ENCODE assay signal across 2 cellular contexts in the genomic region with DNA sequence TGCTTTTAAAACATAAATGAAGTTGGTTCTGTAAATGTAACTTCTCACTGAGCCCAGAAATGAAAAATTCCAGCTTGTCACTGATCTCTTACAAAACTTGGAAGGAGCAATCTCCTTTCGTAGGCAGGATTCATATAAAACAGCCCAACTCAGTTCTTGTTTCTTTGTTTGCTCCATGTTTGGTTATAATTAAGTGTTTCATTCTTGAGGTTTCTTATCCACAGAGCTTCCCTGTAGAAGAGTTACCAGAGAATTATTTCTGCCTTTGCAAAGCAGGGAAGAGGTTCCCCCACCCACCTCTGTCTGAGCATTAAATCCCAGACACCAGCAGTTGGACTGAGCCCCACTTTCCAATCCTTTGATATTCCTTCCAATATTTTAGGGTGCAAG.
TF ChIP-seq lines count a peak whose summit lies in the region.

No MANE protein-coding gene starts in this region.

TF ChIP-seq in SK-N-SH, 30 proteins besides CTCF, POLR2A, EP300 and RAD21:
- TF ChIP-seq EZH2phosphoT487 (IDR thresholded peaks at IDR 0.05; ENCODE audit: borderline replicate concordance, low read depth) (no peak), SIN3A (IDR thresholded peaks at IDR 0.05; ENCODE audit: borderline replicate concordance, low read depth, low read length) (no peak), ELF1 (IDR thresholded peaks at IDR 0.05) (no peak), NFIC (IDR thresholded peaks at IDR 0.05; ENCODE audit: borderline replicate concordance) (no peak), POLR2AphosphoS5 (IDR thresholded peaks at IDR 0.05; ENCODE audit: low read depth, low read length) (no peak), FOSL2 (IDR thresholded peaks at IDR 0.05; ENCODE audit: borderline replicate concordance, low read depth) (no peak), YY1 (IDR thresholded peaks at IDR 0.05; ENCODE audit: low read depth) (no peak), GABPA (IDR thresholded peaks at IDR 0.05; ENCODE audit: low read depth) (no peak), JUND (IDR thresholded peaks at IDR 0.05) (no peak), RCOR1 (IDR thresholded peaks at IDR 0.05; ENCODE audit: low read length) (no peak), RFX5 (IDR thresholded peaks at IDR 0.05; ENCODE audit: low read length) (no peak), NRF1 (IDR thresholded peaks at IDR 0.05; ENCODE audit: low read depth, low read length) (no peak), MEF2A (IDR thresholded peaks at IDR 0.05; ENCODE audit: borderline replicate concordance, low read depth) (no peak)
- TF ChIP-seq, protein P1, sequence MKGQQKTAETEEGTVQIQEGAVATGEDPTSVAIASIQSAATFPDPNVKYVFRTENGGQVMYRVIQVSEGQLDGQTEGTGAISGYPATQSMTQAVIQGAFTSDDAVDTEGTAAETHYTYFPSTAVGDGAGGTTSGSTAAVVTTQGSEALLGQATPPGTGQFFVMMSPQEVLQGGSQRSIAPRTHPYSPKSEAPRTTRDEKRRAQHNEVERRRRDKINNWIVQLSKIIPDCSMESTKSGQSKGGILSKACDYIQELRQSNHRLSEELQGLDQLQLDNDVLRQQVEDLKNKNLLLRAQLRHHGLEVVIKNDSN (IDR thresholded peaks at IDR 0.05; ENCODE audit: borderline replicate concordance, low read depth) = no peak
- TF ChIP-seq, protein P2, sequence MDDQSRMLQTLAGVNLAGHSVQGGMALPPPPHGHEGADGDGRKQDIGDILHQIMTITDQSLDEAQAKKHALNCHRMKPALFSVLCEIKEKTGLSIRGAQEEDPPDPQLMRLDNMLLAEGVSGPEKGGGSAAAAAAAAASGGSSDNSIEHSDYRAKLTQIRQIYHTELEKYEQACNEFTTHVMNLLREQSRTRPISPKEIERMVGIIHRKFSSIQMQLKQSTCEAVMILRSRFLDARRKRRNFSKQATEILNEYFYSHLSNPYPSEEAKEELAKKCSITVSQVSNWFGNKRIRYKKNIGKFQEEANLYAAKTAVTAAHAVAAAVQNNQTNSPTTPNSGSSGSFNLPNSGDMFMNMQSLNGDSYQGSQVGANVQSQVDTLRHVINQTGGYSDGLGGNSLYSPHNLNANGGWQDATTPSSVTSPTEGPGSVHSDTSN (IDR thresholded peaks at IDR 0.05) = no peak
- TF ChIP-seq, protein P3, sequence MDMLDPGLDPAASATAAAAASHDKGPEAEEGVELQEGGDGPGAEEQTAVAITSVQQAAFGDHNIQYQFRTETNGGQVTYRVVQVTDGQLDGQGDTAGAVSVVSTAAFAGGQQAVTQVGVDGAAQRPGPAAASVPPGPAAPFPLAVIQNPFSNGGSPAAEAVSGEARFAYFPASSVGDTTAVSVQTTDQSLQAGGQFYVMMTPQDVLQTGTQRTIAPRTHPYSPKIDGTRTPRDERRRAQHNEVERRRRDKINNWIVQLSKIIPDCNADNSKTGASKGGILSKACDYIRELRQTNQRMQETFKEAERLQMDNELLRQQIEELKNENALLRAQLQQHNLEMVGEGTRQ (IDR thresholded peaks at IDR 0.05; ENCODE audit: borderline replicate concordance, low read depth, low read length) = no peak
- TF ChIP-seq, protein P4, sequence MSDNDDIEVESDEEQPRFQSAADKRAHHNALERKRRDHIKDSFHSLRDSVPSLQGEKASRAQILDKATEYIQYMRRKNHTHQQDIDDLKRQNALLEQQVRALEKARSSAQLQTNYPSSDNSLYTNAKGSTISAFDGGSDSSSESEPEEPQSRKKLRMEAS (IDR thresholded peaks at IDR 0.05; ENCODE audit: low read depth) = no peak

TF ChIP-seq in endothelial cell of umbilical vein, 7 proteins besides CTCF, POLR2A, EP300 and RAD21:
- TF ChIP-seq EZH2 (IDR thresholded peaks at IDR 0.05; ENCODE audit: borderline replicate concordance, low read depth, low read length, severe bottlenecking) (no peak), MYC (IDR thresholded peaks at IDR 0.05; ENCODE audit: low read depth, low read length) (no peak), GATA2 (IDR thresholded peaks at IDR 0.05; ENCODE audit: insufficient read depth, insufficient read length, low read depth, low read length) (no peak)
- TF ChIP-seq, protein P4 (IDR thresholded peaks at IDR 0.05; ENCODE audit: insufficient read depth, insufficient read length) = no peak
TF ChIP-seq in endothelial cell of umbilical vein: peak in this region for 0.
